ENCODE assay signal across 20 cellular contexts in genomic region chr2:84830758-84831500, GRCh38. TPM values are rescaled to one million over a fixed set of nuclear protein-coding genes. Genes with fewer than 3 reads are reported as not detected.
DNase-seq lines count a peak whose midpoint lies in the region; TF ChIP-seq lines count a peak whose summit lies in the region.
"Had no signal": no experiment of that assay in that cellular context is flagged by ENCODE, and none has a peak within 500 bp of the region (broad histone marks: within the 10 kb centered on the region; RNA-seq: fewer than 3 reads in every experiment).

No MANE protein-coding gene starts in this region.

- peaks cover 23% of the 10 kb centered on the region for H3K9me3 ChIP-seq in BLaER1
- peaks cover 2% of the 10 kb centered on the region for H3K9me3 ChIP-seq in WERI-Rb-1 (ENCODE audit: severe bottlenecking)
- H3K9me3 ChIP-seq in endodermal cell (ENCODE audit: control insufficient read depth, low read length): peaks cover 9% of the 10 kb centered on the region
- H3K9me3 ChIP-seq: mucosa of descending colon, neutrophil had no signal

- peaks cover 4% of the 10 kb centered on the region for H3K9me3 Mint-ChIP-seq in T-helper 2 cell treated with Interferon-gamma antibody and Interleukin-4, amounts not matched to agents 5 μg/mL and 100 μg/mL, for 36 hours
- H3K9me3 Mint-ChIP-seq in endodermal cell: peaks cover 8% of the 10 kb centered on the region

- peak; percentile 47 for TF ChIP-seq CTCF in WERI-Rb-1 (IDR thresholded peaks at IDR 0.05; ENCODE audit: low read depth, low read length)
- TF ChIP-seq CTCF in endodermal cell (conservative IDR thresholded peaks at IDR 0.05): peak; percentile 51

- H3K4me3 ChIP-seq in BLaER1 (no peak overlapping the region), WERI-Rb-1 (ENCODE audit: low read depth, low read length) (no peak overlapping the region), endodermal cell (ENCODE audit: low read length) (no peak overlapping the region)
- H3K4me3 ChIP-seq: hepatocyte, mucosa of descending colon, smooth muscle cell had no signal

- H3K27ac ChIP-seq in BLaER1: no peak overlapping the region
- no peak overlapping the region for H3K27ac ChIP-seq in WERI-Rb-1
- H3K27ac ChIP-seq in endodermal cell (ENCODE audit: low read depth, low read length): no peak overlapping the region
- H3K27ac ChIP-seq: hepatocyte, neutrophil had no signal

- H3K4me1 Mint-ChIP-seq in T-helper 2 cell treated with Interferon-gamma antibody and Interleukin-4, amounts not matched to agents 5 μg/mL and 100 μg/mL, for 36 hours (ENCODE audit: low read depth): peaks cover 35% of the 10 kb centered on the region
- H3K4me1 Mint-ChIP-seq in endodermal cell: peaks cover 4% of the 10 kb centered on the region

- DNase-seq in T-helper 2 cell treated with Interferon-gamma antibody and Interleukin-4, amounts not matched to agents 5 μg/mL and 100 μg/mL, for 36 hours (ENCODE audit: low spot score): no peak
- DNase-seq in T-helper 2 cell (no peak), WERI-Rb-1 (no peak), endodermal cell (no peak), OCI-M1 (lab: John Stamatoyannopoulos, UW) (no peak), amygdala (lab: John Stamatoyannopoulos, UW) (no peak)
- DNase-seq in stimulated activated CD4-positive, alpha-beta T cell treated with anti-CD3 and anti-CD28 coated beads, Interleukin-2, amount 100 ng/mL, for 24 hours: no peak
- DNase-seq: 8988T; activated CD4-positive, CD25-positive, alpha-beta regulatory T cell treated with anti-CD3 and anti-CD28 coated beads, Interleukin-2, amount 50 U/mL, for 72 hours; foreskin fibroblast; NCI-H1417 treated with DMSO at 0.1 percent for 48 hours; NCI-H510A treated with DMSO at 0.1 percent for 48 hours; NK-92 treated with Interleukin-12 subunit alpha and Interleukin-12 subunit beta, amount 100 ng/mL, for 24 hours; stimulated activated CD4-positive, alpha-beta T cell treated with anti-CD3 and anti-CD28 coated beads, Interleukin-4, amount 100 ng/mL, for 1 hour; T-helper 9 cell had no signal

- H3K36me3 ChIP-seq in BLaER1: no peaks in the 10 kb centered on the region
- no peaks in the 10 kb centered on the region for H3K36me3 ChIP-seq in WERI-Rb-1
- H3K36me3 ChIP-seq in endodermal cell (ENCODE audit: control insufficient read depth, insufficient read depth, low read length): no peaks in the 10 kb centered on the region
- H3K36me3 ChIP-seq: neutrophil had no signal

- H3K4me1 ChIP-seq in BLaER1 (peaks cover 35% of the 10 kb centered on the region), endodermal cell (ENCODE audit: control insufficient read depth, insufficient read depth, low read length) (no peaks in the 10 kb centered on the region)

- peak overlapping the region; percentile 22; the same call in 1 of the 2 replicates for H3K4me2 ChIP-seq in BLaER1
- H3K4me2 ChIP-seq: hepatocyte, smooth muscle cell had no signal

- no peak overlapping the region for H3K4me3 Mint-ChIP-seq in T-helper 2 cell treated with Interferon-gamma antibody and Interleukin-4, amounts not matched to agents 5 μg/mL and 100 μg/mL, for 36 hours
- H3K4me3 Mint-ChIP-seq in endodermal cell: no peak overlapping the region

- H3K27ac Mint-ChIP-seq in T-helper 2 cell treated with Interferon-gamma antibody and Interleukin-4, amounts not matched to agents 5 μg/mL and 100 μg/mL, for 36 hours: peak overlapping the region; percentile 60
- no peak overlapping the region for H3K27ac Mint-ChIP-seq in endodermal cell

- H3K27me3 Mint-ChIP-seq in T-helper 2 cell treated with Interferon-gamma antibody and Interleukin-4, amounts not matched to agents 5 μg/mL and 100 μg/mL, for 36 hours (ENCODE audit: low read depth): no peaks in the 10 kb centered on the region
- H3K27me3 Mint-ChIP-seq in endodermal cell (ENCODE audit: insufficient read depth): peaks cover 9% of the 10 kb centered on the region

- no peaks in the 10 kb centered on the region for H4K20me1 ChIP-seq in BLaER1

- H3K27me3 ChIP-seq in BLaER1 (no peaks in the 10 kb centered on the region), WERI-Rb-1 (ENCODE audit: insufficient read depth, low read depth, severe bottlenecking) (no peaks in the 10 kb centered on the region), endodermal cell (ENCODE audit: control insufficient read depth, insufficient read depth, low read length, poor library complexity, severe bottlenecking) (no peaks in the 10 kb centered on the region)
- H3K27me3 ChIP-seq: hepatocyte, neutrophil had no signal

- 89 to 90% methylated on average over 7 to 10 of the region's 10 CpGs for WGBS in endodermal cell (ENCODE audit: insufficient coverage in 1 of 2, insufficient read length in 1 of 2), 2 experiments

- H3K36me3 Mint-ChIP-seq in T-helper 2 cell treated with Interferon-gamma antibody and Interleukin-4, amounts not matched to agents 5 μg/mL and 100 μg/mL, for 36 hours (ENCODE audit: low read depth): peaks cover 37% of the 10 kb centered on the region
- H3K36me3 Mint-ChIP-seq in endodermal cell (ENCODE audit: low read depth): peaks cover 4% of the 10 kb centered on the region

- H3K9ac ChIP-seq in BLaER1 (no peak overlapping the region), endodermal cell (ENCODE audit: extremely low read depth, low read length, poor library complexity, severe bottlenecking) (no peak overlapping the region)

RNA-seq across cellular contexts. Expression of gene TRABD2A, which starts 50.0 kb away (rescaled TPM):
- 1 to 10 TPM; 4.8 to 7.7 TPM for total RNA-seq in endodermal cell
- polyA plus RNA-seq in endodermal cell (2013, experiment 1 of 2): 2.1 TPM
- polyA plus RNA-seq in endodermal cell (2013, experiment 2 of 2): 2.0 TPM
- total RNA-seq: smooth muscle cell had no signal
